14 cellular contexts compared by ENCODE assay signal in the genomic region with DNA sequence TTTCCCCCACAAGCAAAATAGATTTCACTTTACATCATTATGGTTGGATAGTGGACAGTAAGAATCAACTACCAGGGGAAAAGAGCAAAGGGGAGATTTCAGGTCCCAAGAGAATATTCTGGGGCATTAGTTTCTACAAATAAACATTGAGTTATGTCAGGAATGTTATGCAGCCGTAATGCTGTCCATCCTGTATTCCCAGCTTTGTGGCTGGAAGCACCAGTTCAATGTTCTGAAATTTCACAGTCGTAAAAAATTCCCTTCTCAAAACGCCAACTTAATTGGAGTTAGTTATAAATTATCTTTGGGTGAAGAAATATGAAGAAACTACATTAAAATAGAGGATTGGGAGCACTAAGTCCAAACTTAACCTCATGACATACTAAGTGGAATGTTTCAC.
DNase-seq lines count a peak whose midpoint lies in the region; ATAC-seq and TF ChIP-seq lines count a peak whose summit lies in the region.
"Had no signal": no experiment of that assay in that cellular context is flagged by ENCODE, and none has a peak within 500 bp of the region (broad histone marks: within the 10 kb centered on the region; RNA-seq: fewer than 3 reads in every experiment).

No MANE protein-coding gene starts in this region.

- H2AFZ ChIP-seq in SK-N-SH (ENCODE audit: low read depth), result peak overlapping the region; percentile 9; the same call in 1 of the 2 replicates

- H4K20me1 ChIP-seq in SK-N-SH (ENCODE audit: insufficient read depth), result no peaks in the 10 kb centered on the region

- ATAC-seq in foreskin keratinocyte (peak; percentile 25), sciatic nerve (peak; percentile 44), HG02884 (IDR thresholded peaks at IDR 0.05; ENCODE audit: unreplicated experiment) (no peak), GM21786 (IDR thresholded peaks at IDR 0.05; ENCODE audit: unreplicated experiment) (no peak), HG02678 (IDR thresholded peaks at IDR 0.05; ENCODE audit: unreplicated experiment) (no peak)

- POLR2A ChIA-PET in SK-N-SH (lab: Yijun Ruan, JAX), result no interaction called here

- no peak for TF ChIP-seq RAD21 in SK-N-SH (IDR thresholded peaks at IDR 0.05; ENCODE audit: low read length)

- no peaks in the 10 kb centered on the region for H3K4me1 ChIP-seq in SK-N-SH (ENCODE audit: control insufficient read depth in 1 of 2, insufficient read depth in 2 of 2, low read depth in 1 of 2, low read length in 1 of 2)
- no peaks in the 10 kb centered on the region for H3K4me1 ChIP-seq in foreskin keratinocyte

- DNase-seq in GM03348 (ENCODE audit: low spot score) (peak; percentile 72), SK-N-SH (no peak), foreskin keratinocyte (peak in 1 of 2 donors; percentile 30), sciatic nerve (ENCODE audit: low spot score) (no peak)
- DNase-seq in activated effector memory CD4-positive, alpha-beta T cell treated with anti-CD3 and anti-CD28 coated beads, Interleukin-2, amount 50 U/mL, for 16 hours, result no peak
- DNase-seq: activated CD4-positive, alpha-beta memory T cell treated with anti-CD3 and anti-CD28 coated beads for 36 hours; DND-41; GOT3; NCI-H446 treated with DMSO at 0.1 percent for 48 hours; SW 1271 had no signal

- H3K4me3 ChIP-seq in SK-N-SH (ENCODE audit: low read depth in 2 of 2, low read length in 1 of 2), result no peak overlapping the region
- H3K4me3 ChIP-seq: lung had no signal

- peak overlapping the region in 1 of 2 experiments; percentile 43; a peak in 1 of 4 replicates for H3K27ac ChIP-seq in SK-N-SH (ENCODE audit: low read depth in 2 of 2, low read length in 1 of 2)
- no peak overlapping the region for H3K27ac ChIP-seq in foreskin keratinocyte

- H3K36me3 ChIP-seq in SK-N-SH (replicated peaks in 1 of 2; ENCODE audit: control insufficient read depth in 1 of 2, insufficient read depth in 2 of 2, low read length in 1 of 2), result no peaks in the 10 kb centered on the region

- TF ChIP-seq EP300 in SK-N-SH (IDR thresholded peaks at IDR 0.05; ENCODE audit: borderline replicate concordance in 1 of 2, low read depth in 1 of 2, low read length in 1 of 2), result no peak

- H3K27me3 ChIP-seq in SK-N-SH (ENCODE audit: insufficient read depth) (no peaks in the 10 kb centered on the region), foreskin keratinocyte (no peaks in the 10 kb centered on the region)

- no peaks in the 10 kb centered on the region for H3K79me2 ChIP-seq in SK-N-SH (ENCODE audit: insufficient read depth)

- TF ChIP-seq CTCF in SK-N-SH (IDR thresholded peaks at IDR 0.05) (no peak), foreskin keratinocyte (conservative IDR thresholded peaks at IDR 0.05) (no peak)

- no peaks in the 10 kb centered on the region for H3K9me2 ChIP-seq in SK-N-SH

- H3K9me3 ChIP-seq in SK-N-SH, result no peaks in the 10 kb centered on the region

- H3K9ac ChIP-seq in SK-N-SH, result no peak overlapping the region

- no peak overlapping the region for H3K4me2 ChIP-seq in SK-N-SH

- CTCF ChIA-PET in SK-N-SH (lab: Yijun Ruan, JAX), result interaction anchor here (1.0 kb wide), 1 partner anchor 686 kb away, joined by 3 read pairs; no protein-coding TSS in a partner anchor

- H3F3A ChIP-seq in SK-N-SH (replicated peaks; ENCODE audit: insufficient read depth), result no peaks in the 10 kb centered on the region

- WGBS in SK-N-SH (ENCODE audit: low lambda C conversion rate), result 44% methylated on average over 3 of the region's 3 CpGs

- intact Hi-C loops in sciatic nerve (cut with DNase I), result no loop called here

TF ChIP-seq in SK-N-SH, 30 proteins besides CTCF, POLR2A, EP300 and RAD21:
- TF ChIP-seq MEF2A (IDR thresholded peaks at IDR 0.05; ENCODE audit: borderline replicate concordance, low read depth) (no peak), TAF1 (IDR thresholded peaks at IDR 0.05; ENCODE audit: borderline replicate concordance, low read depth, low read length) (no peak), RXRA (IDR thresholded peaks at IDR 0.05; ENCODE audit: borderline replicate concordance, low read depth) (no peak), YY1 (IDR thresholded peaks at IDR 0.05; ENCODE audit: low read depth) (no peak), NFIC (IDR thresholded peaks at IDR 0.05; ENCODE audit: borderline replicate concordance) (no peak), RCOR1 (IDR thresholded peaks at IDR 0.05; ENCODE audit: low read length) (no peak), FOSL2 (IDR thresholded peaks at IDR 0.05; ENCODE audit: borderline replicate concordance, low read depth) (no peak), SMC3 (IDR thresholded peaks at IDR 0.05; ENCODE audit: low read depth, low read length) (no peak), TEAD4 (IDR thresholded peaks at IDR 0.05; ENCODE audit: borderline replicate concordance, insufficient read depth) (no peak), EZH2phosphoT487 (IDR thresholded peaks at IDR 0.05; ENCODE audit: borderline replicate concordance, low read depth) (no peak), RFX5 (IDR thresholded peaks at IDR 0.05; ENCODE audit: low read length) (no peak), PBX3 (IDR thresholded peaks at IDR 0.05) (no peak), POLR2AphosphoS5 (IDR thresholded peaks at IDR 0.05; ENCODE audit: low read depth, low read length) (no peak), USF1 (IDR thresholded peaks at IDR 0.05; ENCODE audit: borderline replicate concordance, low read depth) (no peak), MXI1 (IDR thresholded peaks at IDR 0.05; ENCODE audit: low read depth, low read length) (no peak), NRF1 (IDR thresholded peaks at IDR 0.05; ENCODE audit: low read depth, low read length) (no peak), FOXM1 (IDR thresholded peaks at IDR 0.05; ENCODE audit: low read depth) (no peak)
- TF ChIP-seq, protein P1, sequence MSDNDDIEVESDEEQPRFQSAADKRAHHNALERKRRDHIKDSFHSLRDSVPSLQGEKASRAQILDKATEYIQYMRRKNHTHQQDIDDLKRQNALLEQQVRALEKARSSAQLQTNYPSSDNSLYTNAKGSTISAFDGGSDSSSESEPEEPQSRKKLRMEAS (IDR thresholded peaks at IDR 0.05; ENCODE audit: low read depth), result no peak
- TF ChIP-seq, protein P2, sequence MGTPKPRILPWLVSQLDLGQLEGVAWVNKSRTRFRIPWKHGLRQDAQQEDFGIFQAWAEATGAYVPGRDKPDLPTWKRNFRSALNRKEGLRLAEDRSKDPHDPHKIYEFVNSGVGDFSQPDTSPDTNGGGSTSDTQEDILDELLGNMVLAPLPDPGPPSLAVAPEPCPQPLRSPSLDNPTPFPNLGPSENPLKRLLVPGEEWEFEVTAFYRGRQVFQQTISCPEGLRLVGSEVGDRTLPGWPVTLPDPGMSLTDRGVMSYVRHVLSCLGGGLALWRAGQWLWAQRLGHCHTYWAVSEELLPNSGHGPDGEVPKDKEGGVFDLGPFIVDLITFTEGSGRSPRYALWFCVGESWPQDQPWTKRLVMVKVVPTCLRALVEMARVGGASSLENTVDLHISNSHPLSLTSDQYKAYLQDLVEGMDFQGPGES (IDR thresholded peaks at IDR 0.05; ENCODE audit: low read depth, low read length), result no peak

Comparison
In these comparisons a context has a peak if more than half of its experiments do, and no peak if none do; other contexts are left out.
1. ATAC-seq: peak in foreskin keratinocyte (single experiment) and sciatic nerve (single experiment); none in HG02884 (single experiment), GM21786 (single experiment) and HG02678 (single experiment).